Comparison of ENCODE assay signal across 8 cellular contexts in genomic region chr17:33968350-33969044, GRCh38.
DNase-seq lines count a peak whose midpoint lies in the region; ATAC-seq, FAIRE-seq and TF ChIP-seq lines count a peak whose summit lies in the region.
"Had no signal": no experiment of that assay in that cellular context is flagged by ENCODE, and none has a peak within 500 bp of the region (broad histone marks: within the 10 kb centered on the region; RNA-seq: fewer than 3 reads in every experiment).

No MANE protein-coding gene starts in this region.

- intact Hi-C loops in thyroid gland (cut with DNase I): no loop called here

- H3K27me3 Mint-ChIP-seq in mesothelial cell of epicardium (ENCODE audit: low read depth): peaks cover 23% of the 10 kb centered on the region

- no peaks in the 10 kb centered on the region for H3K4me1 Mint-ChIP-seq in mesothelial cell of epicardium

- H3K27ac Mint-ChIP-seq in mesothelial cell of epicardium: no peak overlapping the region

- H3K4me3 Mint-ChIP-seq in mesothelial cell of epicardium: no peak overlapping the region

- no peaks in the 10 kb centered on the region for H3K9me3 Mint-ChIP-seq in mesothelial cell of epicardium

- no peak overlapping the region for H3K4me3 ChIP-seq in thyroid gland (replicated peaks in 1 of 3)

- WGBS in thyroid gland, 2 donors: 49 to 74% methylated on average over 9 of the region's 9 CpGs

- TF ChIP-seq POLR2A in H54 (IDR thresholded peaks at IDR 0.05; ENCODE audit: low read depth, low read length) (no peak), thyroid gland (IDR thresholded peaks at IDR 0.05) (no peak)

- TF ChIP-seq CTCF in mesothelial cell of epicardium (IDR thresholded peaks at IDR 0.05; ENCODE audit: unreplicated experiment) (no peak), thyroid gland (IDR thresholded peaks at IDR 0.05) (no peak)

- no peaks in the 10 kb centered on the region for H3K36me3 ChIP-seq in thyroid gland

- peak; percentile 60 for ATAC-seq in GM18858 (IDR thresholded peaks at IDR 0.05; ENCODE audit: unreplicated experiment)
- ATAC-seq: Panc1 had no signal

- no peaks in the 10 kb centered on the region for H3K4me1 ChIP-seq in thyroid gland

- H3K27me3 ChIP-seq in thyroid gland: no peaks in the 10 kb centered on the region

- FAIRE-seq in H54 (lab: Jason Lieb, UNC): no peak

- DNase-seq in H54 (ENCODE audit: insufficient read length, low spot score) (peak; percentile 15), NCI-H82 treated with DMSO at 0.1 percent for 48 hours (lab: John Stamatoyannopoulos, UW; ENCODE audit: unreplicated experiment) (peak; percentile 50), iPS-NIHi7 (ENCODE audit: extremely low spot score) (peak; percentile 22), mesothelial cell of epicardium (ENCODE audit: low spot score in 2 of 2, unreplicated experiment in 2 of 2) (no peak), foreskin melanocyte (no peak), thyroid gland (no peak)

- H3K36me3 Mint-ChIP-seq in mesothelial cell of epicardium: no peaks in the 10 kb centered on the region

- H3K9me3 ChIP-seq in thyroid gland: no peaks in the 10 kb centered on the region

- H3K27ac ChIP-seq in thyroid gland: no peak overlapping the region

Comparison
In these comparisons a context has a peak if more than half of its experiments do, and no peak if none do; other contexts are left out.
1. DNase-seq: peak in H54 (single experiment), NCI-H82 treated with DMSO at 0.1 percent for 48 hours (single experiment) and iPS-NIHi7 (single experiment); none in mesothelial cell of epicardium (0 of 2), foreskin melanocyte (single experiment) and thyroid gland (0 of 2).